7 cellular contexts compared by ENCODE assay signal in genomic region chr19:1670747-1671146, GRCh38. TPM values are rescaled to one million over a fixed set of nuclear protein-coding genes. Genes with fewer than 3 reads are reported as not detected.
DNase-seq lines count a peak whose midpoint lies in the region; TF ChIP-seq lines count a peak whose summit lies in the region.
"Not testable (repeated sequence)": the region's sequence is repeated elsewhere in the genome, so short reads cannot be mapped to it uniquely, and the experiment has no call there.

No MANE protein-coding gene starts in this region.

- TF ChIP-seq POLR2A in NB4 (IDR thresholded peaks at IDR 0.05; ENCODE audit: extremely low read depth, insufficient read length): not testable (repeated sequence)

- not testable (repeated sequence) for H3K36me3 Mint-ChIP-seq in neural progenitor cell

- not testable (repeated sequence) for BruUV-seq in OCI-LY7 (replicated peaks; lab: Mats Ljungman, UMichigan)

- H3K9ac ChIP-seq in BLaER1, neural progenitor cell: not testable (repeated sequence)

- H3K9me3 Mint-ChIP-seq in neural progenitor cell: not testable (repeated sequence)

- H3K27me3 ChIP-seq in BLaER1 (peaks cover 11% of the 10 kb centered on the region; the same call in 1 of the 2 replicates), neural progenitor cell (peaks cover 87% of the 10 kb centered on the region)

- H3K9me2 ChIP-seq in OCI-LY7 (ENCODE audit: insufficient read depth, low read length): not testable (repeated sequence)

- peaks cover 46% of the 10 kb centered on the region for H3K27me3 Mint-ChIP-seq in neural progenitor cell (ENCODE audit: insufficient read depth, low read depth)

- not testable (repeated sequence) for H3K4me3 Mint-ChIP-seq in neural progenitor cell

- H3K4me3 ChIP-seq in BLaER1; HEK293 (ENCODE audit: low read depth, low read length); NB4 (ENCODE audit: low read depth, low read length); fibroblast of villous mesenchyme (ENCODE audit: low read depth, low read length); neural progenitor cell: not testable (repeated sequence)
- H3K4me3 ChIP-seq in OCI-LY7 (ENCODE audit: low read depth, low read length, poor library complexity, severe bottlenecking): peak overlapping the region; percentile 65

- H3K27ac ChIP-seq in BLaER1; HEK293 (ENCODE audit: extremely low read depth, low read depth, low read length); neural progenitor cell: not testable (repeated sequence)
- H3K27ac ChIP-seq in OCI-LY7 (ENCODE audit: low read depth, low read length, poor library complexity, severe bottlenecking): peak overlapping the region; percentile 98

- POLR2A ChIA-PET in HEK293 (lab: Yijun Ruan, JAX): interaction anchor here (0.7 kb wide), 1 partner anchor 83 kb away, joined by 5 read pairs; no protein-coding TSS in a partner anchor
- POLR2A ChIA-PET in OCI-LY7 (lab: Charles Lee): interaction anchor here (0.5 kb wide), 1 partner anchor 8 kb away, joined by 3 read pairs; no protein-coding TSS in a partner anchor

- H3K4me2 ChIP-seq in BLaER1: peak overlapping the region; percentile 94
- peak overlapping the region; percentile 76 for H3K4me2 ChIP-seq in OCI-LY7 (ENCODE audit: low read length)
- not testable (repeated sequence) for H3K4me2 ChIP-seq in neural progenitor cell

- H3K27ac Mint-ChIP-seq in neural progenitor cell: not testable (repeated sequence)

- H4K20me1 ChIP-seq in BLaER1; OCI-LY7 (ENCODE audit: insufficient read depth, low read length); neural progenitor cell (ENCODE audit: low read depth): not testable (repeated sequence)

- peaks cover 25% of the 10 kb centered on the region for H3F3A ChIP-seq in neural progenitor cell (ENCODE audit: low read depth)

- not testable (repeated sequence) for H3K9me3 ChIP-seq in BLaER1; HEK293 (ENCODE audit: control insufficient read depth, insufficient read depth, low read depth, low read length); OCI-LY7 (ENCODE audit: low read length); neural progenitor cell (ENCODE audit: low read depth)

- not testable (repeated sequence) for H3K79me2 ChIP-seq in OCI-LY7 (ENCODE audit: insufficient read depth, low read depth, low read length); neural progenitor cell (ENCODE audit: low read depth)

- CTCF ChIA-PET in HEK293 (lab: Yijun Ruan, JAX): interaction anchor here (0.6 to 4.4 kb wide), 11 partner anchors 8 to 155 kb away, joined by 4 to 68 read pairs (median 5); no protein-coding TSS in a partner anchor
- CTCF ChIA-PET in OCI-LY7 (lab: Charles Lee; ENCODE audit: unreplicated experiment): not testable (repeated sequence)

- DNase-seq in NB4 (ENCODE audit: low read depth): peak; percentile 63
- not testable (repeated sequence) for DNase-seq in OCI-LY7 (ENCODE audit: low spot score)
- peak; percentile 44 for DNase-seq in amniotic epithelial cell (ENCODE audit: low read depth)
- peak; percentile 13 for DNase-seq in fibroblast of villous mesenchyme (ENCODE audit: low read depth)
- peak; percentile 3 for DNase-seq in neural progenitor cell (ENCODE audit: low spot score)

- TF ChIP-seq CTCF in HEK293 (tag by site-specific recombination; IDR thresholded peaks at IDR 0.05); NB4 (IDR thresholded peaks at IDR 0.05; ENCODE audit: low read depth, low read length); OCI-LY7 (conservative IDR thresholded peaks at IDR 0.05; ENCODE audit: low read length); fibroblast of villous mesenchyme (IDR thresholded peaks at IDR 0.05; ENCODE audit: insufficient read depth, low read depth, low read length); neural progenitor cell (IDR thresholded peaks at IDR 0.05): not testable (repeated sequence)

- intact Hi-C loops in OCI-LY7 (cut with micrococcal nuclease; ENCODE audit: unreplicated experiment): loop anchor here (5.0 kb wide), 1 partner anchor 123 kb away; no protein-coding TSS in a partner anchor

- H3K4me1 ChIP-seq in BLaER1: peaks cover 80% of the 10 kb centered on the region
- not testable (repeated sequence) for H3K4me1 ChIP-seq in HEK293 (ENCODE audit: control insufficient read depth, insufficient read depth, low read length); neural progenitor cell
- peaks cover 71% of the 10 kb centered on the region for H3K4me1 ChIP-seq in OCI-LY7 (ENCODE audit: insufficient read depth, low read length, poor library complexity, severe bottlenecking)

- H2AFZ ChIP-seq in OCI-LY7 (ENCODE audit: low read length); neural progenitor cell (replicated peaks): not testable (repeated sequence)

- H3K36me3 ChIP-seq in BLaER1; HEK293 (ENCODE audit: control insufficient read depth in 2 of 2, insufficient read depth in 1 of 2, low read length in 2 of 2); OCI-LY7 (ENCODE audit: insufficient read depth, low read length); neural progenitor cell: not testable (repeated sequence)

- peaks cover 18% of the 10 kb centered on the region for H3K4me1 Mint-ChIP-seq in neural progenitor cell

TF ChIP-seq in HEK293, 187 proteins besides CTCF, POLR2A, EP300 and RAD21:
- peak; percentile 47; the same call in 1 of the 2 replicates for TF ChIP-seq ZFHX2 (tag by site-specific recombination; conservative IDR thresholded peaks at IDR 0.05)
- TF ChIP-seq EGR2 (tag by site-specific recombination; IDR thresholded peaks at IDR 0.05; ENCODE audit: low read depth): peak; percentile 36

RNA-seq across cellular contexts. Expression of gene TCF3, which starts 18.3 kb away (rescaled TPM):
- 413 and 518 TPM in 2 replicates for total RNA-seq in OCI-LY7 (2014; rRNA removed; shearing (Covaris generic))
- 811 and 878 TPM in 2 replicates for total RNA-seq in OCI-LY7 (2022)
- 57.0 and 66.7 TPM in 2 replicates for total RNA-seq in fibroblast of villous mesenchyme
- 131 and 332 TPM in 2 replicates for total RNA-seq in neural progenitor cell (ENCODE audit: low replicate concordance)
